In genomic region chr6:144064831-144065668, GRCh38 we compare ENCODE assay signal across 8 cellular contexts. TPM values are rescaled to one million over a fixed set of nuclear protein-coding genes. Genes with fewer than 3 reads are reported as not detected.
DNase-seq lines count a peak whose midpoint lies in the region; ATAC-seq and TF ChIP-seq lines count a peak whose summit lies in the region.

No MANE protein-coding gene starts in this region.

- H3K9me3 ChIP-seq in BLaER1 (no peaks in the 10 kb centered on the region), Peyer's patch (no peaks in the 10 kb centered on the region)

- H4K20me1 ChIP-seq in BLaER1, result no peaks in the 10 kb centered on the region

- H3K4me3 ChIP-seq in BLaER1 (peak overlapping the region; percentile 86), Peyer's patch (peak overlapping the region; percentile 79 to 97 (median 92))

- peak overlapping the region; percentile 67 for H3K27ac ChIP-seq in BLaER1
- H3K27ac ChIP-seq in Peyer's patch, result peak overlapping the region; percentile 94 to 100 (median 99)

- TF ChIP-seq POLR2A in Peyer's patch (IDR thresholded peaks at IDR 0.05), result peak; percentile 54 to 64

- H3K36me3 ChIP-seq in BLaER1, result no peaks in the 10 kb centered on the region
- H3K36me3 ChIP-seq in Peyer's patch, result no peaks in the 10 kb centered on the region

- H3K4me3 Mint-ChIP-seq in endothelial cell (ENCODE audit: unreplicated experiment) (peak overlapping the region; percentile 86), osteocyte (ENCODE audit: unreplicated experiment) (peak overlapping the region; percentile 74)

- peaks cover 16% of the 10 kb centered on the region for H3K4me1 Mint-ChIP-seq in endothelial cell (ENCODE audit: unreplicated experiment)
- H3K4me1 Mint-ChIP-seq in osteocyte (ENCODE audit: unreplicated experiment), result peaks cover 12% of the 10 kb centered on the region

- H3K9me3 Mint-ChIP-seq in endothelial cell (ENCODE audit: unreplicated experiment), result no peaks in the 10 kb centered on the region
- H3K9me3 Mint-ChIP-seq in osteocyte (ENCODE audit: unreplicated experiment), result no peaks in the 10 kb centered on the region

- peak; percentile 1 for ATAC-seq in GM21381 (IDR thresholded peaks at IDR 0.05; ENCODE audit: unreplicated experiment)
- ATAC-seq in HG02588 (IDR thresholded peaks at IDR 0.05; ENCODE audit: unreplicated experiment), result no peak
- ATAC-seq in HG03159 (IDR thresholded peaks at IDR 0.05; ENCODE audit: unreplicated experiment), result no peak

- H3K27ac Mint-ChIP-seq in endothelial cell (ENCODE audit: unreplicated experiment) (no peak overlapping the region), osteocyte (ENCODE audit: unreplicated experiment) (no peak overlapping the region)

- H3K27me3 Mint-ChIP-seq in endothelial cell (ENCODE audit: unreplicated experiment) (peaks cover 14% of the 10 kb centered on the region), osteocyte (ENCODE audit: unreplicated experiment) (peaks cover 81% of the 10 kb centered on the region)

- TF ChIP-seq CTCF in Peyer's patch (IDR thresholded peaks at IDR 0.05) (no peak), endothelial cell (IDR thresholded peaks at IDR 0.05; ENCODE audit: unreplicated experiment) (no peak), osteocyte (IDR thresholded peaks at IDR 0.05) (no peak)

- H3K4me2 ChIP-seq in BLaER1, result peak overlapping the region; percentile 93

- H3K9ac ChIP-seq in BLaER1, result peak overlapping the region; percentile 79

- DNase-seq in Peyer's patch (peak; percentile 28 to 73 (median 70)), endothelial cell (ENCODE audit: low spot score) (no peak), osteocyte (ENCODE audit: extremely low spot score, unreplicated experiment) (no peak), HT-29 (ENCODE audit: low spot score) (no peak)

- H3K36me3 Mint-ChIP-seq in endothelial cell (ENCODE audit: low read depth, unreplicated experiment), result peaks cover 4% of the 10 kb centered on the region
- no peaks in the 10 kb centered on the region for H3K36me3 Mint-ChIP-seq in osteocyte (ENCODE audit: unreplicated experiment)

- peaks cover 16% of the 10 kb centered on the region for H3K4me1 ChIP-seq in BLaER1
- peaks cover 0 to 10% (median 0%) of the 10 kb centered on the region in 4 donors for H3K4me1 ChIP-seq in Peyer's patch

- H3K27me3 ChIP-seq in BLaER1 (peaks cover 12% of the 10 kb centered on the region), Peyer's patch (no peaks in the 10 kb centered on the region)

RNA-seq across cellular contexts. Expression of gene SF3B5, which starts 30.3 kb away (rescaled TPM):
- total RNA-seq in Peyer's patch, result 100 to 1,000 TPM in 1 of 4 donors, 10 to 100 TPM in 3; 66.8 to 114 (median 94.0) TPM
- 113 TPM for total RNA-seq in endothelial cell (ENCODE audit: unreplicated experiment)
- 132 and 134 TPM in 2 replicates for total RNA-seq in osteocyte
- 153 and 154 TPM in 2 replicates for total RNA-seq in HT-29 (2014; rRNA removed; shearing (Covaris generic))

RNA-seq across cellular contexts. Expression of gene PLAGL1, which starts 57.0 kb away (rescaled TPM):
- total RNA-seq in Peyer's patch, result 10 to 100 TPM; 12.1 to 27.2 (median 22.5) TPM
- total RNA-seq in endothelial cell (ENCODE audit: unreplicated experiment), result 294 TPM
- total RNA-seq in osteocyte, result 90.3 and 103 TPM in 2 replicates
- total RNA-seq in HT-29 (2014; rRNA removed; shearing (Covaris generic)), result 0.13 TPM in 1 of 2 replicates, not detected in the other

Comparison
In these comparisons a context has a peak if more than half of its experiments do, and no peak if none do; other contexts are left out.
1. DNase-seq: peak in Peyer's patch (3 of 3); none in endothelial cell (single experiment), osteocyte (single experiment) and HT-29 (single experiment).
2. RNA of gene PLAGL1, which starts 57.0 kb away (total RNA-seq): 294 TPM in endothelial cell (single experiment), 90.3 to 103 TPM in osteocyte and 12.1 to 27.2 TPM in Peyer's patch; 0.13 TPM in HT-29; every median in the first group is over 10 times any median in the second.